In genomic region chr10:86693721-86694369, GRCh38 we compare ENCODE assay signal across 9 cellular contexts. TPM values are rescaled to one million over a fixed set of nuclear protein-coding genes. Genes with fewer than 3 reads are reported as not detected.
DNase-seq lines count a peak whose midpoint lies in the region; ATAC-seq, FAIRE-seq and TF ChIP-seq lines count a peak whose summit lies in the region.
"Had no signal": no experiment of that assay in that cellular context is flagged by ENCODE, and none has a peak within 500 bp of the region (broad histone marks: within the 10 kb centered on the region; RNA-seq: fewer than 3 reads in every experiment).

No MANE protein-coding gene starts in this region.

- H3K4me3 ChIP-seq in SJCRH30, result no peak overlapping the region
- no peak overlapping the region for H3K4me3 ChIP-seq in GM12878
- no peak overlapping the region for H3K4me3 ChIP-seq in testis

- H3K9me3 ChIP-seq in SJCRH30 (replicated peaks) (no peaks in the 10 kb centered on the region), GM12878 (replicated peaks; ENCODE audit: control insufficient read depth, insufficient read depth, low read length) (no peaks in the 10 kb centered on the region), testis (no peaks in the 10 kb centered on the region)

- peak; percentile 42 for TF ChIP-seq CTCF in GM20000 (IDR thresholded peaks at IDR 0.05; ENCODE audit: extremely low read depth, missing control alignments)
- TF ChIP-seq CTCF in GM12878 (IDR thresholded peaks at IDR 0.05 in 2 of 3, conservative IDR thresholded peaks at IDR 0.05 in 1 of 3; ENCODE audit: control insufficient read depth in 2 of 3, extremely low read depth in 1 of 3, insufficient read depth in 1 of 3, low read depth in 3 of 3, low read length in 3 of 3), result peak; percentile 63 to 77 (median 69)
- TF ChIP-seq CTCF in testis (IDR thresholded peaks at IDR 0.05), result peak; percentile 62 to 70 (median 68)

- no peaks in the 10 kb centered on the region for H3K36me3 ChIP-seq in SJCRH30
- H3K36me3 ChIP-seq in GM12878 (ENCODE audit: control insufficient read depth in 2 of 2, insufficient read depth in 2 of 2, low read length in 1 of 2), result no peaks in the 10 kb centered on the region
- no peaks in the 10 kb centered on the region for H3K36me3 ChIP-seq in testis (ENCODE audit: low read depth, missing control alignments)

- intact Hi-C loops in GM12878 (cut with micrococcal nuclease; ENCODE audit: unreplicated experiment) (loop anchor here (1.0 kb wide), 1 partner anchor 205 kb away; no protein-coding TSS in a partner anchor), left colon (cut with DNase I, micrococcal nuclease) (no loop called here), testis (cut with DNase I; ENCODE audit: low total_unique reads) (loop anchor here (10.0 kb wide), 1 partner anchor 211 kb away; no protein-coding TSS in a partner anchor)

- H3K9ac ChIP-seq in GM12878 (ENCODE audit: control insufficient read depth, insufficient read depth, low read length), result no peak overlapping the region

- SMC1A ChIA-PET in GM12878 (lab: Charles Lee; ENCODE audit: uncharacterized antibody, unreplicated experiment), result interaction anchor here (0.7 to 1.6 kb wide), 8 partner anchors 49 to 402 kb away, joined by 3 to 19 read pairs (median 4); no protein-coding TSS in a partner anchor

- POLR2A ChIA-PET in GM12878 (lab: Charles Lee), result no interaction called here

- WGBS in GM12878 (ENCODE audit: insufficient coverage, insufficient replicate concordance, low lambda C conversion rate, missing lambda C conversion rate), result 21% methylated on average over 10 of the region's 10 CpGs
- WGBS in testis, 2 donors, result 27 to 33% methylated on average over 10 of the region's 10 CpGs

- peak; percentile 59 for TF ChIP-seq RAD21 in GM12878 (IDR thresholded peaks at IDR 0.05; ENCODE audit: insufficient read depth, low read depth, low read length)

- BruUV-seq in GM12878 (replicated peaks; lab: Mats Ljungman, UMichigan), result no TSS peak

- DNase-seq in AG20443 (ENCODE audit: low spot score) (peak; percentile 82), GM20000 (ENCODE audit: low spot score) (peak; percentile 56), SJCRH30 (peak; percentile 44 to 67), GM12878 (ENCODE audit: low read depth, low spot score) (no peak), left colon (peak in 1 of 2 donors; percentile 53), testis (peak; percentile 83)
- DNase-seq in NK-92 treated with Interleukin-12 subunit alpha and Interleukin-12 subunit beta, amount 100 ng/mL, for 24 hours (lab: John Stamatoyannopoulos, UW), result no peak

- no peak for TF ChIP-seq EP300 in GM12878 (IDR thresholded peaks at IDR 0.05; ENCODE audit: borderline replicate concordance in 1 of 2, control insufficient read depth in 1 of 2, low read depth in 2 of 2, low read length in 2 of 2)

- ATAC-seq in GM12878 (peak; percentile 78), left colon (peak; percentile 67), HG03460 (IDR thresholded peaks at IDR 0.05; ENCODE audit: unreplicated experiment) (no peak)

- no peaks in the 10 kb centered on the region for H3K79me2 ChIP-seq in GM12878 (ENCODE audit: control insufficient read depth, insufficient read depth, low read length)

- FAIRE-seq in GM12878 (lab: Jason Lieb, UNC), result peak; percentile 35

- H3K4me1 ChIP-seq in SJCRH30, result no peaks in the 10 kb centered on the region; the same call in 1 of the 2 replicates
- H3K4me1 ChIP-seq in GM12878 (ENCODE audit: control insufficient read depth, insufficient read depth, low read length), result no peaks in the 10 kb centered on the region
- peaks cover 8% of the 10 kb centered on the region for H3K4me1 ChIP-seq in testis

- RAD21 ChIA-PET in GM12878 (lab: Charles Lee; ENCODE audit: unreplicated experiment), result interaction anchor here (1.0 to 2.4 kb wide), 5 partner anchors 185 to 267 kb away, joined by 3 to 16 read pairs (median 5); no protein-coding TSS in a partner anchor

- CTCF ChIA-PET in GM12878 (lab: Yijun Ruan, JAX), result interaction anchor here (0.6 to 5.4 kb wide), 20 partner anchors 8 to 276 kb away, joined by 3 to 86 read pairs (median 4); partner anchors contain the start of gene SNCG

- no peak overlapping the region for H3K4me2 ChIP-seq in GM12878 (ENCODE audit: control insufficient read depth, insufficient read depth)

- H2AFZ ChIP-seq in GM12878 (ENCODE audit: control insufficient read depth, low read depth, low read length), result no peak overlapping the region

- H3K27ac ChIP-seq in SJCRH30, result no peak overlapping the region
- no peak overlapping the region for H3K27ac ChIP-seq in GM12878 (ENCODE audit: control insufficient read depth, insufficient read depth)
- peak overlapping the region in 1 of 2 donors; percentile 48 for H3K27ac ChIP-seq in testis
- H3K27ac ChIP-seq: epithelial cell of prostate had no signal

- H3K27me3 ChIP-seq in SJCRH30 (no peaks in the 10 kb centered on the region), GM12878 (replicated peaks in 1 of 2; ENCODE audit: control insufficient read depth in 2 of 2, insufficient read depth in 2 of 2, low read length in 1 of 2) (peaks cover 0 to 2% of the 10 kb centered on the region in 2 experiments; a peak in 3 of 4 replicates), testis (no peaks in the 10 kb centered on the region)

- in situ Hi-C loops in GM12878 (cut with MboI), result no loop called here

- TF ChIP-seq POLR2A in GM12878 (IDR thresholded peaks at IDR 0.05; ENCODE audit: low read depth, low read length) (no peak), testis (IDR thresholded peaks at IDR 0.05) (no peak)

- no peaks in the 10 kb centered on the region for H4K20me1 ChIP-seq in GM12878 (ENCODE audit: control insufficient read depth, insufficient read depth)

TF ChIP-seq in GM12878, 131 proteins besides CTCF, POLR2A, EP300 and RAD21:
- TF ChIP-seq FOS (IDR thresholded peaks at IDR 0.05; ENCODE audit: borderline replicate concordance, extremely low read depth, insufficient read length), result no peak
- no peak for TF ChIP-seq YBX1 (IDR thresholded peaks at IDR 0.05)
- no peak for TF ChIP-seq BCL11A (IDR thresholded peaks at IDR 0.05; ENCODE audit: low read depth, low read length)
- TF ChIP-seq SMC3 (IDR thresholded peaks at IDR 0.05; ENCODE audit: borderline replicate concordance, low read length), result peak; percentile 72; the same call in 1 of the 2 replicates
- TF ChIP-seq YY1 (IDR thresholded peaks at IDR 0.05; ENCODE audit: low read depth, low read length), result 0 out of 2 replicates have a peak, but pooled peaks have one; percentile 20
- TF ChIP-seq RB1 (IDR thresholded peaks at IDR 0.05; ENCODE audit: borderline replicate concordance), result peak; percentile 21; the same call in 1 of the 2 replicates
- no peak for TF ChIP-seq ZSCAN29 (IDR thresholded peaks at IDR 0.05)
TF ChIP-seq in GM12878: peak in this region for 3.

RNA-seq across cellular contexts. Expression of gene LDB3, which starts 25.5 kb away (rescaled TPM):
- total RNA-seq in SJCRH30 (2014; rRNA removed; shearing (Covaris generic)), result 0.53 and 0.59 TPM in 2 replicates
- total RNA-seq in GM12878 (2013; cell fraction: nucleolus; rRNA removed), result 0.06 TPM in 1 of 2 replicates, not detected in the other
- total RNA-seq in GM12878 (2014; rRNA removed) (under 0.01 TPM in 1 of 2 replicates, not detected in the other), GM12878 (2014; rRNA removed; fragmentation: Illumina TruSeq; extraction: Trizol) (0.04 TPM in 1 of 2 replicates, not detected in the other), GM12878 (2021) (0.05 TPM in 1 of 2 replicates, not detected in the other), left colon (1 to 10 TPM in 1 of 2 donors, under 1 TPM in 1; 0.31 to 4.3 TPM), testis (1 to 10 TPM; 2.7 to 3.6 TPM)
- not detected for polyA plus RNA-seq in GM12878 (2011; ENCODE audit: low read depth)
- polyA plus RNA-seq in GM12878 (2011; rRNA removed) (0.03 and 0.04 TPM in 2 replicates), GM12878 (2014; fragmentation: Illumina TruSeq; extraction: Trizol) (0.03 and 0.04 TPM in 2 replicates), GM12878 (2014; fragmentation: Nextera tagmentation; extraction: Ambion mirVana) (under 1 TPM; 0.02 to 0.05 TPM), GM12878 (2014; rRNA removed) (0.03 and 0.05 TPM in 2 replicates), GM12878 (2016; fragmentation: Nextera tagmentation; extraction: Ambion mirVana) (under 1 TPM; 0.06 to 0.07 TPM), testis (ENCODE audit: insufficient read depth, low read depth, low replicate concordance) (20.3 TPM)
- 0.05 and 0.10 TPM in 2 replicates for polyA plus RNA-seq in GM12878 (2011; cell fraction: cytosol; rRNA removed)
- polyA plus RNA-seq in GM12878 (2011; cell fraction: nucleus; rRNA removed), result 0.04 and 0.06 TPM in 2 replicates
- polyA plus RNA-seq in GM12878 (2012), result 0.05 and 0.11 TPM in 2 replicates
- polyA minus RNA-seq in GM12878 (2011; rRNA and poly(A)+ RNA removed), result 0.15 TPM in 1 of 2 replicates, not detected in the other
- polyA minus RNA-seq in GM12878 (2011; cell fraction: cytosol; rRNA and poly(A)+ RNA removed), result not detected in 2 replicates
- polyA minus RNA-seq in GM12878 (2011; cell fraction: nucleus; rRNA and poly(A)+ RNA removed), result not detected in 2 replicates

RNA-seq across cellular contexts. Expression of gene OPN4, which starts 39.5 kb away (rescaled TPM):
- not detected in 2 replicates for total RNA-seq in SJCRH30 (2014; rRNA removed; shearing (Covaris generic))
- total RNA-seq in GM12878 (2013; cell fraction: nucleolus; rRNA removed), result not detected in 2 replicates
- not detected in 2 replicates for total RNA-seq in GM12878 (2014; rRNA removed)
- total RNA-seq in GM12878 (2014; rRNA removed; fragmentation: Illumina TruSeq; extraction: Trizol), result not detected in 2 replicates
- total RNA-seq in GM12878 (2021), result not detected in 2 replicates
- not detected for polyA plus RNA-seq in GM12878 (2011; ENCODE audit: low read depth)
- polyA plus RNA-seq in GM12878 (2011; rRNA removed), result not detected in 2 replicates
- polyA plus RNA-seq in GM12878 (2011; cell fraction: cytosol; rRNA removed), result not detected in 2 replicates
- not detected in 2 replicates for polyA plus RNA-seq in GM12878 (2011; cell fraction: nucleus; rRNA removed)
- not detected in 2 replicates for polyA plus RNA-seq in GM12878 (2012)
- polyA plus RNA-seq in GM12878 (2014; fragmentation: Illumina TruSeq; extraction: Trizol), result not detected in 2 replicates
- not detected for polyA plus RNA-seq in GM12878 (2014; fragmentation: Nextera tagmentation; extraction: Ambion mirVana)
- polyA plus RNA-seq in GM12878 (2014; rRNA removed), result not detected in 2 replicates
- polyA plus RNA-seq in GM12878 (2016; fragmentation: Nextera tagmentation; extraction: Ambion mirVana), result not detected
- not detected in 2 replicates for polyA minus RNA-seq in GM12878 (2011; rRNA and poly(A)+ RNA removed)
- polyA minus RNA-seq in GM12878 (2011; cell fraction: cytosol; rRNA and poly(A)+ RNA removed), result not detected in 2 replicates
- not detected in 2 replicates for polyA minus RNA-seq in GM12878 (2011; cell fraction: nucleus; rRNA and poly(A)+ RNA removed)
- under 1 TPM; 0.15 to 0.20 TPM for total RNA-seq in left colon
- total RNA-seq in testis, result under 1 TPM in 1 of 2 donors, not detected in 1; 0.19 TPM
- polyA plus RNA-seq in testis (ENCODE audit: insufficient read depth, low read depth, low replicate concordance), result not detected

Comparison
In these comparisons a context has a peak if more than half of its experiments do, and no peak if none do; other contexts are left out.
1. DNase-seq: peak in AG20443 (single experiment), GM20000 (single experiment), SJCRH30 (2 of 2) and testis (single experiment); none in GM12878 (single experiment) and NK-92 treated with Interleukin-12 subunit alpha and Interleukin-12 subunit beta, amount 100 ng/mL, for 24 hours (single experiment).
2. intact Hi-C loops: an anchor here in GM12878 (1.0 kb wide) and testis (10.0 kb wide); none called in left colon.
3. Peak in every context shown above with its lines, with median percentiles within 50 percentile points of each other: CTCF ChIP-seq.